24 cellular contexts compared by ENCODE assay signal in genomic region chr13:29304148-29304547, GRCh38.
"Had no signal": no experiment of that assay in that cellular context is flagged by ENCODE, and none has a peak within 500 bp of the region (broad histone marks: within the 10 kb centered on the region; RNA-seq: fewer than 3 reads in every experiment).

No MANE protein-coding gene starts in this region.

- FAIRE-seq: urothelium cell line had no signal

- H3K4me1 ChIP-seq: stomach, suprapubic skin, testis, thyroid gland, tibial artery, tibial nerve, transverse colon, upper lobe of left lung, upper lobe of right lung, uterus, vagina had no signal

- H3K27ac ChIP-seq: stomach, suprapubic skin, testis, thoracic aorta, thyroid gland, tibial artery, tibial nerve, transverse colon, upper lobe of left lung, upper lobe of right lung, uterus, vagina had no signal

- H3K4me3 ChIP-seq: stomach, suprapubic skin, testis, thoracic aorta, thyroid gland, tibial artery, tibial nerve, transverse colon, upper lobe of left lung, upper lobe of right lung, uterus, vagina had no signal

- DNase-seq: stimulated activated CD4-positive, alpha-beta T cell treated with anti-CD3 and anti-CD28 coated beads, Interleukin-2, amount 100 ng/mL, for 48 hours; stimulated activated CD4-positive, alpha-beta T cell treated with anti-CD3 and anti-CD28 coated beads, Interleukin-4, amount 100 ng/mL, for 1 hour; stimulated activated CD4-positive, alpha-beta T cell treated with anti-CD3 and anti-CD28 coated beads, Interleukin-4, amount 100 ng/mL, for 24 hours; stimulated activated CD4-positive, alpha-beta T cell treated with anti-CD3 and anti-CD28 coated beads, Interleukin-4, amount 100 ng/mL, for 4 hours; stimulated activated CD8-positive, alpha-beta memory T cell treated with anti-CD3 and anti-CD28 coated beads, Interleukin-4, amount 100 ng/mL, for 48 hours; stimulated activated naive B cell treated with anti-CD40 and anti-IgM and Interleukin-4, amounts not matched to agents 10 μg/mL and 1 μg/mL and 100 μg/mL, for 72 hours; stimulated activated naive CD4-positive, alpha-beta T cell; stimulated activated naive CD4-positive, alpha-beta T cell treated with Interleukin-2 at 50 U/mL for 16 hours; stimulated activated naive CD8-positive, alpha-beta T cell treated with anti-CD3 and anti-CD28 coated beads, Interleukin-15, amount 100 ng/mL, for 72 hours; stimulated activated naive CD8-positive, alpha-beta T cell treated with anti-CD3 and anti-CD28 coated beads, Interleukin-15, Interleukin-2, amounts not matched to agents 100 U/mL and 50 U/mL, for 24 hours; stomach; substantia nigra; testis; thyroid gland; tibial artery; transverse colon; upper lobe of left lung; upper lobe of right lung; uterus had no signal

- H3K9me3 ChIP-seq: suprapubic skin, testis, thyroid gland, vagina had no signal

- H3K36me3 ChIP-seq: stomach, suprapubic skin, thoracic aorta, thyroid gland, tibial artery, tibial nerve, transverse colon, upper lobe of left lung, upper lobe of right lung, uterus, vagina had no signal
